ENCODE assay signal across 23 cellular contexts in the genomic region with DNA sequence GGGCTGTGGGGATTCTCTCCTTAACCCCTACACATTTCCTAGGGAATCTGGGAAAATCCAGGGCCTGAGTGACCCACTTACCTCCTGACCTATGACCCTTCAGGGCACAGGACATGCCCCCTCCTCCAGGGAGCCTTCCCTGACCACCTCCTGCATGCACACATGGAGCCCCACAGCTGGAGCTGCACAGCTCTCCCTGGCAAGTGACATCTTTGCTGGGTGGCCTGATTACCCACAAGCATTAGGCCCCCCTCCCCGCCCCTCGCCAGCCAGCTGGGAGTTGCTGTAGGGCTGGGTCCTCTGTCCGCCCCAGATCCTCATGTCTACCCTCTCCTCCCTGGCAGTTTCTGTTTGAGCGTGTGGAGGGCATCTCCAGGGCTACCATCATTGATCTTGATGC. TPM values are rescaled to one million over a fixed set of nuclear protein-coding genes. Genes with fewer than 3 reads are reported as not detected.
"Had no signal": no experiment of that assay in that cellular context is flagged by ENCODE, and none has a peak within 500 bp of the region (broad histone marks: within the 10 kb centered on the region; RNA-seq: fewer than 3 reads in every experiment).

No MANE protein-coding gene starts in this region.

- H3K4me1 ChIP-seq: Peyer's patch had no signal

- ATAC-seq: activated T-helper 17 cell treated with anti-CD3 and anti-CD28 coated beads, Interleukin-2, amount 50 U/mL, for 72 hours; body of pancreas; T-helper 17 cell had no signal

- DNase-seq: activated B cell treated with CpG ODN at 0.5 μM for 24 hours; activated CD4-positive, alpha-beta T cell treated with anti-CD3 and anti-CD28 coated beads for 1 hour; activated CD4-positive, alpha-beta T cell treated with anti-CD3 and anti-CD28 coated beads, Interleukin-2, amount 10 ng/mL, durations not matched to agents 24 days and 14 days; activated CD4-positive, alpha-beta T cell treated with anti-CD3 and anti-CD28 coated beads, Interleukin-2, amount 50 U/mL, for 48 hours; activated gamma-delta T cell; activated naive CD4-positive, alpha-beta T cell treated with anti-CD3 and anti-CD28 coated beads for 36 hours; activated T-cell treated with anti-CD3 and anti-CD28 coated beads, Interleukin-2, amount 50 U/mL, for 48 hours; anterior cingulate cortex; MG63; MV-4-11; NCI-H1105; NCI-H1436; NCI-H1694 treated with DMSO at 0.1 percent for 48 hours; NCI-H2029 treated with DMSO at 0.1 percent for 48 hours; NCI-H345; NCI-H510A treated with DMSO at 0.1 percent for 48 hours; NCI-H69; SIG-M5; T-helper 17 cell; T-helper 9 cell had no signal

- H3K9me3 ChIP-seq: body of pancreas, MG63, Peyer's patch had no signal

- H3K4me3 ChIP-seq: body of pancreas, MG63, Peyer's patch had no signal

- H3K27me3 ChIP-seq: body of pancreas, MG63, Peyer's patch had no signal

- H3K27ac ChIP-seq: body of pancreas, Peyer's patch had no signal

- H3K36me3 ChIP-seq: MG63 had no signal

RNA-seq across cellular contexts. Expression of a gene that starts 47.4 kb away (rescaled TPM):
- total RNA-seq: activated CD4-positive, alpha-beta T cell treated with anti-CD3 and anti-CD28 coated beads, Interleukin-2, amount 10 ng/mL, durations not matched to agents 24 days and 14 days; activated naive CD4-positive, alpha-beta T cell treated with anti-CD3 and anti-CD28 coated beads for 36 hours had no signal
